In genomic region chr7:121330053-121330833, GRCh38 we compare ENCODE assay signal across 9 cellular contexts. TPM values are rescaled to one million over a fixed set of nuclear protein-coding genes. Genes with fewer than 3 reads are reported as not detected.
DNase-seq lines count a peak whose midpoint lies in the region; ATAC-seq, FAIRE-seq and TF ChIP-seq lines count a peak whose summit lies in the region.
"Had no signal": no experiment of that assay in that cellular context is flagged by ENCODE, and none has a peak within 500 bp of the region (broad histone marks: within the 10 kb centered on the region; RNA-seq: fewer than 3 reads in every experiment).

No MANE protein-coding gene starts in this region.

- no peak for DNase-seq in D721Med (ENCODE audit: insufficient read length, low spot score)
- DNase-seq in GM20000 (ENCODE audit: low spot score) = peak; percentile 39
- DNase-seq in NCI-H146 (lab: John Stamatoyannopoulos, UW) = peak; percentile 66
- DNase-seq in chondrocyte (ENCODE audit: low spot score) = no peak
- no peak for DNase-seq in SKM-1 (lab: John Stamatoyannopoulos, UW; ENCODE audit: unreplicated experiment)
- DNase-seq in NCI-H2196 (lab: John Stamatoyannopoulos, UW; ENCODE audit: unreplicated experiment) = no peak

- H3K27ac ChIP-seq in muscle layer of duodenum (ENCODE audit: low read length) = no peak overlapping the region
- H3K27ac ChIP-seq: neutrophil had no signal

- H3K4me1 ChIP-seq in muscle layer of duodenum (ENCODE audit: control insufficient read depth in 1 of 2, insufficient read depth in 2 of 2, low read length in 2 of 2) = peaks cover 0 to 25% of the 10 kb centered on the region in 2 donors

- no peaks in the 10 kb centered on the region for H3K36me3 ChIP-seq in muscle layer of duodenum (ENCODE audit: control insufficient read depth in 1 of 2, insufficient read depth in 2 of 2, low read length in 2 of 2)
- H3K36me3 ChIP-seq: neutrophil had no signal

- no peaks in the 10 kb centered on the region for H3K9me3 ChIP-seq in muscle layer of duodenum (ENCODE audit: control insufficient read depth in 1 of 2, low read length in 2 of 2)
- H3K9me3 ChIP-seq: neutrophil had no signal

- H3K36me3 Mint-ChIP-seq in chondrocyte (ENCODE audit: low read depth) = no peaks in the 10 kb centered on the region

- peaks cover 46% of the 10 kb centered on the region for H3K27me3 ChIP-seq in muscle layer of duodenum (ENCODE audit: low read depth, low read length)

- FAIRE-seq in D721Med (lab: Jason Lieb, UNC) = no peak

- no peaks in the 10 kb centered on the region for H3K9me3 Mint-ChIP-seq in chondrocyte (ENCODE audit: low read depth)

- H3K4me3 ChIP-seq in muscle layer of duodenum (ENCODE audit: low read depth in 1 of 2, low read length in 2 of 2) = peak overlapping the region; percentile 58 to 68

- no peak overlapping the region for H3K27ac Mint-ChIP-seq in chondrocyte (ENCODE audit: unreplicated experiment)

- ATAC-seq in HG02840 (IDR thresholded peaks at IDR 0.05; ENCODE audit: low FRiP score, unreplicated experiment) = no peak

- peaks cover 23% of the 10 kb centered on the region for H3K4me1 Mint-ChIP-seq in chondrocyte (ENCODE audit: low read depth)

- TF ChIP-seq CTCF in D721Med (IDR thresholded peaks at IDR 0.05; ENCODE audit: insufficient read depth, missing control alignments) (peak; percentile 3), GM20000 (IDR thresholded peaks at IDR 0.05; ENCODE audit: extremely low read depth, missing control alignments) (no peak), chondrocyte (IDR thresholded peaks at IDR 0.05) (no peak)

- H3K27me3 Mint-ChIP-seq in chondrocyte (ENCODE audit: low read depth) = peaks cover 29% of the 10 kb centered on the region

- H3K4me3 Mint-ChIP-seq in chondrocyte (ENCODE audit: unreplicated experiment) = peak overlapping the region; percentile 76

RNA-seq across cellular contexts. Expression of gene WNT16, which starts 1.4 kb away (rescaled TPM):
- not detected in 3 replicates for total RNA-seq in chondrocyte

Comparison
In these comparisons a context has a peak if more than half of its experiments do, and no peak if none do; other contexts are left out.
1. DNase-seq: peak in GM20000 (single experiment) and NCI-H146 (single experiment); none in D721Med (single experiment), chondrocyte (single experiment), SKM-1 (single experiment) and NCI-H2196 (single experiment).